In genomic region chr22:38655532-38656255, GRCh38 we compare ENCODE assay signal across 8 cellular contexts. TPM values are rescaled to one million over a fixed set of nuclear protein-coding genes. Genes with fewer than 3 reads are reported as not detected.
DNase-seq lines count a peak whose midpoint lies in the region; ATAC-seq, FAIRE-seq and TF ChIP-seq lines count a peak whose summit lies in the region.

No MANE protein-coding gene starts in this region.

- no peak for TF ChIP-seq POLR2A in GM12892 (IDR thresholded peaks at IDR 0.05; ENCODE audit: low read depth, low read length)

- peak overlapping the region in 1 of 2 donors; percentile 68 for H3K27ac ChIP-seq in ascending aorta

- TF ChIP-seq CTCF in GM12875 (IDR thresholded peaks at IDR 0.05; ENCODE audit: borderline replicate concordance, insufficient read depth, low read depth, low read length) (no peak), Loucy (conservative IDR thresholded peaks at IDR 0.05; ENCODE audit: low read length) (no peak), ascending aorta (IDR thresholded peaks at IDR 0.05) (no peak)

- peak overlapping the region; percentile 96 for H3K4me2 ChIP-seq in Loucy (ENCODE audit: low read depth, low read length, poor library complexity, severe bottlenecking)

- H4K20me1 ChIP-seq in Loucy (ENCODE audit: insufficient read depth, low read length, poor library complexity, severe bottlenecking) = peaks cover 6% of the 10 kb centered on the region

- H3K27ac Mint-ChIP-seq in stimulated activated memory B cell treated with anti-CD40 and anti-IgM and Interleukin-4, amounts not matched to agents 10 μg/mL and 1 μg/mL and 100 μg/mL, for 72 hours = peak overlapping the region; percentile 96

- H3K27me3 ChIP-seq in Loucy (ENCODE audit: insufficient read depth, low read length, poor library complexity, severe bottlenecking) = no peaks in the 10 kb centered on the region
- H3K27me3 ChIP-seq in ascending aorta = no peaks in the 10 kb centered on the region

- intact Hi-C loops in ascending aorta (cut with DNase I) = no loop called here

- no peak for FAIRE-seq in GM12892 (lab: Jason Lieb, UNC)

- no peaks in the 10 kb centered on the region for H3K9me3 Mint-ChIP-seq in stimulated activated memory B cell treated with anti-CD40 and anti-IgM and Interleukin-4, amounts not matched to agents 10 μg/mL and 1 μg/mL and 100 μg/mL, for 72 hours

- no peaks in the 10 kb centered on the region for H3F3A ChIP-seq in Loucy (ENCODE audit: low read depth)

- H3K4me1 Mint-ChIP-seq in stimulated activated memory B cell treated with anti-CD40 and anti-IgM and Interleukin-4, amounts not matched to agents 10 μg/mL and 1 μg/mL and 100 μg/mL, for 72 hours = peaks cover 6% of the 10 kb centered on the region

- H3K36me3 Mint-ChIP-seq in stimulated activated memory B cell treated with anti-CD40 and anti-IgM and Interleukin-4, amounts not matched to agents 10 μg/mL and 1 μg/mL and 100 μg/mL, for 72 hours = no peaks in the 10 kb centered on the region

- H3K9me2 ChIP-seq in Loucy (replicated peaks; ENCODE audit: low read depth, low read length) = no peaks in the 10 kb centered on the region

- H3K79me2 ChIP-seq in Loucy (ENCODE audit: insufficient read depth, low read length) = peaks cover 6% of the 10 kb centered on the region; the same call in 1 of the 2 replicates

- H3K4me1 ChIP-seq in Loucy (ENCODE audit: insufficient read depth, low read length, poor library complexity, severe bottlenecking) = peaks cover 13% of the 10 kb centered on the region
- peaks cover 0 to 9% of the 10 kb centered on the region in 2 donors for H3K4me1 ChIP-seq in ascending aorta

- H3K4me3 ChIP-seq in GM12875 (ENCODE audit: low read depth, low read length) (peak overlapping the region; percentile 91), Loucy (ENCODE audit: low read length, poor library complexity, severe bottlenecking) (peak overlapping the region; percentile 89), ascending aorta (peak overlapping the region; percentile 82 to 88), iPS-18c (ENCODE audit: insufficient read depth, low read depth, low read length) (peak overlapping the region; percentile 84)

- H3K36me3 ChIP-seq in Loucy (ENCODE audit: insufficient read depth, low read length) = no peaks in the 10 kb centered on the region
- H3K36me3 ChIP-seq in ascending aorta = no peaks in the 10 kb centered on the region

- DNase-seq in ascending aorta (ENCODE audit: low spot score in 2 of 2) (no peak), GM12892 (ENCODE audit: insufficient read length) (no peak), COR-L47 (lab: John Stamatoyannopoulos, UW) (no peak), 8988T (no peak)

- H3K4me3 Mint-ChIP-seq in stimulated activated memory B cell treated with anti-CD40 and anti-IgM and Interleukin-4, amounts not matched to agents 10 μg/mL and 1 μg/mL and 100 μg/mL, for 72 hours = peak overlapping the region; percentile 90

- H3K9me3 ChIP-seq in Loucy (ENCODE audit: insufficient read depth, low read depth, low read length) (no peaks in the 10 kb centered on the region), ascending aorta (no peaks in the 10 kb centered on the region), iPS-18c (ENCODE audit: control insufficient read depth, insufficient read depth, low read length) (no peaks in the 10 kb centered on the region)

- no peak for ATAC-seq in stimulated activated memory B cell treated with anti-CD40 and anti-IgM and Interleukin-4, amounts not matched to agents 10 μg/mL and 1 μg/mL and 100 μg/mL, for 72 hours

- no peaks in the 10 kb centered on the region for H3K27me3 Mint-ChIP-seq in stimulated activated memory B cell treated with anti-CD40 and anti-IgM and Interleukin-4, amounts not matched to agents 10 μg/mL and 1 μg/mL and 100 μg/mL, for 72 hours

- peak overlapping the region; percentile 97 for H2AFZ ChIP-seq in Loucy (ENCODE audit: low read length)

- peak overlapping the region; percentile 76 for H3K9ac ChIP-seq in Loucy (ENCODE audit: low read depth, low read length, poor library complexity, severe bottlenecking)

RNA-seq across cellular contexts. Expression of gene FAM227A, which starts 0.5 kb away (rescaled TPM):
- 0.43 TPM for total RNA-seq in ascending aorta
- 1.1 TPM for polyA plus RNA-seq in GM12892 (2012; ENCODE audit: missing spikeins)

RNA-seq across cellular contexts. Expression of gene CBY1, which starts 0.7 kb away (rescaled TPM):
- 14.0 TPM for total RNA-seq in ascending aorta
- 11.0 TPM for polyA plus RNA-seq in GM12892 (2012; ENCODE audit: missing spikeins)

RNA-seq across cellular contexts. Expression of gene TOMM22, which starts 26.1 kb away (rescaled TPM):
- 19.3 TPM for total RNA-seq in ascending aorta
- polyA plus RNA-seq in GM12892 (2012; ENCODE audit: missing spikeins) = 98.6 TPM

RNA-seq across cellular contexts. Expression of gene JOSD1, which starts 45.0 kb away (rescaled TPM):
- 153 TPM for total RNA-seq in ascending aorta
- 39.6 TPM for polyA plus RNA-seq in GM12892 (2012; ENCODE audit: missing spikeins)

RNA-seq across cellular contexts. Expression of gene GTPBP1, which starts 50.0 kb away (rescaled TPM):
- 89.5 TPM for total RNA-seq in ascending aorta
- polyA plus RNA-seq in GM12892 (2012; ENCODE audit: missing spikeins) = 34.4 TPM
